In the genomic region with DNA sequence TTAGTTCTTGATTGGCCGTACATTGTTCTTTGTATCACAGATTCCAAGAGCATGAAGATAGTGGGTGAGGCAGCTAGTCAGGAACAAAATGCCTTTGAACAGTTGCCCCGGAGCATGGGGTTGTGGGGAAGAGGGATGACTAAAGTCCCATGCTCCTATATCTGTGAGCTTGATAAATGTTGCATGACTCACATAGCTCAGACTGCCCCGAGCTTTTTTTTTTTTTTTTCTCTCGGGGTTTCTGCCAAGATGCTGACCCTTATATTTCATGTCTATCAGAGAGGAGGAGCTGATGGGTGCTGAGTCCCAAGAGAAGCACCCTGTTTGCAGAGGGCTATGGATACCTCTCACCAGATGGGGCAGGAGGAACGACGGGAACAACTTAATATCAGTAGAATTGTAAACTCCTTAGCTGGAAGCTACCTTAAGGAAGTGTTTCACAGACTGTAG, we compare ENCODE assay signal across 10 cellular contexts. TPM values are rescaled to one million over a fixed set of nuclear protein-coding genes. Genes with fewer than 3 reads are reported as not detected.
DNase-seq lines count a peak whose midpoint lies in the region; ATAC-seq and TF ChIP-seq lines count a peak whose summit lies in the region.
"Had no signal": no experiment of that assay in that cellular context is flagged by ENCODE, and none has a peak within 500 bp of the region (broad histone marks: within the 10 kb centered on the region; RNA-seq: fewer than 3 reads in every experiment).

No MANE protein-coding gene starts in this region.

- no peaks in the 10 kb centered on the region for H3K36me3 ChIP-seq in kidney epithelial cell (ENCODE audit: control insufficient read depth, insufficient read depth, low read length)

- TF ChIP-seq CTCF in kidney epithelial cell (IDR thresholded peaks at IDR 0.05; ENCODE audit: insufficient read depth, low read length, poor library complexity, severe bottlenecking) = no peak
- TF ChIP-seq CTCF in coronary artery (IDR thresholded peaks at IDR 0.05) = no peak

- no peak for TF ChIP-seq POLR2A in GM18505 (IDR thresholded peaks at IDR 0.05; ENCODE audit: borderline replicate concordance, extremely low read depth, insufficient read depth, insufficient read length)

- ATAC-seq in GM18505 (IDR thresholded peaks at IDR 0.05; ENCODE audit: unreplicated experiment) = no peak

- no peak overlapping the region for H3K27ac ChIP-seq in coronary artery
- H3K27ac ChIP-seq: BLaER1 had no signal

- no peaks in the 10 kb centered on the region for H3K27me3 ChIP-seq in kidney epithelial cell (ENCODE audit: control insufficient read depth, insufficient read depth, low read length)
- H3K27me3 ChIP-seq: BLaER1 had no signal

- DNase-seq in 8988T (peak; percentile 38), HS-5 (ENCODE audit: low read depth) (peak; percentile 94), astrocyte of the hippocampus (ENCODE audit: low read depth, low spot score) (peak; percentile 95), kidney epithelial cell (ENCODE audit: low read depth) (peak; percentile 98), coronary artery (ENCODE audit: low spot score) (no peak), DMS 273 treated with DMSO at 0.1 percent for 48 hours (lab: John Stamatoyannopoulos, UW) (no peak)
- DNase-seq in stimulated activated CD4-positive, alpha-beta T cell treated with anti-CD3 and anti-CD28 coated beads, Interleukin-1b, Interleukin-23, amount 100 ng/mL, for 48 hours = no peak
- DNase-seq: activated CD4-positive, alpha-beta T cell treated with anti-CD3 and anti-CD28 coated beads for 48 hours had no signal

- no peak overlapping the region for H3K4me3 ChIP-seq in kidney epithelial cell (ENCODE audit: low read depth, low read length)
- H3K4me3 ChIP-seq in coronary artery = no peak overlapping the region
- H3K4me3 ChIP-seq: BLaER1 had no signal

RNA-seq across cellular contexts. Expression of gene SRRM1, which starts 40.6 kb away (rescaled TPM):
- 58.4 and 71.1 TPM in 2 replicates for total RNA-seq in kidney epithelial cell

Comparison
In these comparisons a context has a peak if more than half of its experiments do, and no peak if none do; other contexts are left out.
1. DNase-seq: peak in 8988T (single experiment), HS-5 (single experiment), astrocyte of the hippocampus (single experiment) and kidney epithelial cell (single experiment); none in coronary artery (single experiment), DMS 273 treated with DMSO at 0.1 percent for 48 hours (single experiment) and stimulated activated CD4-positive, alpha-beta T cell treated with anti-CD3 and anti-CD28 coated beads, Interleukin-1b, Interleukin-23, amount 100 ng/mL, for 48 hours (single experiment).